Comparison of ENCODE assay signal across 31 cellular contexts in genomic region chr7:89849052-89849451, GRCh38.
"Had no signal": no experiment of that assay in that cellular context is flagged by ENCODE, and none has a peak within 500 bp of the region (broad histone marks: within the 10 kb centered on the region; RNA-seq: fewer than 3 reads in every experiment).

No MANE protein-coding gene starts in this region.

- H3K4me1 Mint-ChIP-seq: natural killer cell; nephron; neural progenitor cell; stimulated activated memory B cell treated with anti-CD40 and anti-IgM and Interleukin-4, amounts not matched to agents 10 μg/mL and 1 μg/mL and 100 μg/mL, for 72 hours; stimulated activated naive CD8-positive, alpha-beta T cell treated with anti-CD3 and anti-CD28 coated beads, Interleukin-15, amount 100 ng/mL, for 72 hours had no signal

- H3K27ac ChIP-seq: neural progenitor cell, ovary, parathyroid adenoma, psoas muscle, skin epidermis, spleen, suprapubic skin, testis, tibial artery, transverse colon, upper lobe of right lung, uterus had no signal

- H3K9ac ChIP-seq: neural progenitor cell, parathyroid adenoma had no signal

- H3K4me1 ChIP-seq: neural progenitor cell, parathyroid adenoma, psoas muscle, spleen, suprapubic skin, testis, tibial artery, transverse colon, upper lobe of right lung, uterus had no signal

- H3K4me3 Mint-ChIP-seq: natural killer cell; nephron; neural progenitor cell; stimulated activated memory B cell treated with anti-CD40 and anti-IgM and Interleukin-4, amounts not matched to agents 10 μg/mL and 1 μg/mL and 100 μg/mL, for 72 hours; stimulated activated naive CD8-positive, alpha-beta T cell treated with anti-CD3 and anti-CD28 coated beads, Interleukin-15, amount 100 ng/mL, for 72 hours; type B pancreatic cell had no signal

- H3K9me3 ChIP-seq: ovary, psoas muscle, spleen, suprapubic skin, testis, tibial artery, transverse colon, upper lobe of right lung, uterus had no signal

- DNase-seq: natural killer cell; occipital lobe; ovary; posterior cingulate gyrus; psoas muscle; right cardiac atrium; spleen; stimulated activated CD4-positive, alpha-beta T cell treated with anti-CD3 and anti-CD28 coated beads, Interleukin-12 subunit alpha, Interleukin-12 subunit beta, amount 100 ng/mL, for 4 hours; stimulated activated CD4-positive, alpha-beta T cell treated with anti-CD3 and anti-CD28 coated beads, Interleukin-1b, Interleukin-23, amount 100 ng/mL, for 48 hours; stimulated activated CD4-positive, alpha-beta T cell treated with anti-CD3 and anti-CD28 coated beads, Interleukin-4, amount 100 ng/mL, for 1 hour; stimulated activated CD4-positive, alpha-beta T cell treated with anti-CD3 and anti-CD28 coated beads, Interleukin-4, amount 100 ng/mL, for 4 hours; stimulated activated CD8-positive, alpha-beta memory T cell treated with anti-CD3 and anti-CD28 coated beads, Interleukin-4, amount 100 ng/mL, for 48 hours; stimulated activated naive CD4-positive, alpha-beta T cell; stimulated activated naive CD8-positive, alpha-beta T cell treated with anti-CD3 and anti-CD28 coated beads, Interleukin-15, amount 100 ng/mL, for 72 hours; stimulated activated naive CD8-positive, alpha-beta T cell treated with anti-CD3 and anti-CD28 coated beads, Interleukin-15, Interleukin-2, amounts not matched to agents 100 U/mL and 50 U/mL, for 24 hours; substantia nigra; testis; tibial artery; transverse colon; upper lobe of right lung; uterus had no signal

- H3K27ac Mint-ChIP-seq: natural killer cell; nephron; neural progenitor cell; progenitor cell of endocrine pancreas; stimulated activated memory B cell treated with anti-CD40 and anti-IgM and Interleukin-4, amounts not matched to agents 10 μg/mL and 1 μg/mL and 100 μg/mL, for 72 hours; stimulated activated naive CD8-positive, alpha-beta T cell treated with anti-CD3 and anti-CD28 coated beads, Interleukin-15, amount 100 ng/mL, for 72 hours; type B pancreatic cell had no signal

- ATAC-seq: natural killer cell; psoas muscle; right cardiac atrium; sciatic nerve; stimulated activated memory B cell treated with anti-CD40 and anti-IgM and Interleukin-4, amounts not matched to agents 10 μg/mL and 1 μg/mL and 100 μg/mL, for 72 hours; stimulated activated naive CD8-positive, alpha-beta T cell treated with anti-CD3 and anti-CD28 coated beads, Interleukin-15, amount 100 ng/mL, for 72 hours; stimulated activated naive CD8-positive, alpha-beta T cell treated with anti-CD3 and anti-CD28 coated beads, Interleukin-15, Interleukin-2, amounts not matched to agents 100 U/mL and 50 U/mL, for 24 hours; upper lobe of right lung had no signal

- H3K4me2 ChIP-seq: neural progenitor cell, smooth muscle cell had no signal

- H3K9me3 Mint-ChIP-seq: nephron; neural progenitor cell; stimulated activated naive CD8-positive, alpha-beta T cell treated with anti-CD3 and anti-CD28 coated beads, Interleukin-15, amount 100 ng/mL, for 72 hours; type B pancreatic cell had no signal

- H3K27me3 ChIP-seq: neural progenitor cell, ovary, spleen, suprapubic skin, testis, tibial artery, transverse colon, upper lobe of right lung, uterus had no signal

- H3K36me3 ChIP-seq: neural progenitor cell, ovary, spleen, suprapubic skin, tibial artery, transverse colon, upper lobe of right lung, uterus had no signal

- H3K36me3 Mint-ChIP-seq: natural killer cell; neural progenitor cell; stimulated activated memory B cell treated with anti-CD40 and anti-IgM and Interleukin-4, amounts not matched to agents 10 μg/mL and 1 μg/mL and 100 μg/mL, for 72 hours; type B pancreatic cell had no signal

- H2AFZ ChIP-seq: neural progenitor cell, parathyroid adenoma had no signal

- H3K79me2 ChIP-seq: parathyroid adenoma had no signal

- H3K27me3 Mint-ChIP-seq: progenitor cell of endocrine pancreas; stimulated activated memory B cell treated with anti-CD40 and anti-IgM and Interleukin-4, amounts not matched to agents 10 μg/mL and 1 μg/mL and 100 μg/mL, for 72 hours; stimulated activated naive CD8-positive, alpha-beta T cell treated with anti-CD3 and anti-CD28 coated beads, Interleukin-15, amount 100 ng/mL, for 72 hours; type B pancreatic cell had no signal

- H3K4me3 ChIP-seq: neural progenitor cell, ovary, psoas muscle, skin epidermis, smooth muscle cell, spleen, suprapubic skin, testis, tibial artery, transverse colon, upper lobe of right lung, uterus had no signal
